28 cellular contexts compared by ENCODE assay signal in genomic region chr10:86336341-86336740, GRCh38. TPM values are rescaled to one million over a fixed set of nuclear protein-coding genes. Genes with fewer than 3 reads are reported as not detected.
"Had no signal": no experiment of that assay in that cellular context is flagged by ENCODE, and none has a peak within 500 bp of the region (broad histone marks: within the 10 kb centered on the region; RNA-seq: fewer than 3 reads in every experiment).

No MANE protein-coding gene starts in this region.

- DNase-seq: activated CD4-positive, alpha-beta memory T cell treated with anti-CD3 and anti-CD28 coated beads, Interleukin-2, amount 10 ng/mL, durations not matched to agents 7 days and 5 days; activated CD4-positive, alpha-beta T cell treated with anti-CD3 and anti-CD28 coated beads for 1 hour; activated CD4-positive, alpha-beta T cell treated with anti-CD3 and anti-CD28 coated beads, Interleukin-2, amount 10 ng/mL, durations not matched to agents 7 days and 5 days; activated naive CD4-positive, alpha-beta T cell treated with anti-CD3 and anti-CD28 coated beads, Interleukin-2, amount 10 ng/mL, durations not matched to agents 7 days and 5 days; activated naive CD8-positive, alpha-beta T cell treated with anti-CD3 and anti-CD28 coated beads, Interleukin-2, amount 10 ng/mL, durations not matched to agents 7 days and 5 days; activated T-cell treated with anti-CD3 and anti-CD28 coated beads for 4 hours; activated T-cell treated with anti-CD3 and anti-CD28 coated beads, Interleukin-2, amount 50 U/mL, for 72 hours; cortex of kidney; kidney glomerular epithelial cell; left lung; stimulated activated CD4-positive, alpha-beta T cell treated with anti-CD3 and anti-CD28 coated beads, Interleukin-15, amount 100 ng/mL, for 24 hours; stimulated activated CD4-positive, alpha-beta T cell treated with anti-CD3 and anti-CD28 coated beads, Interleukin-2, amount 100 ng/mL, for 24 hours; stimulated activated naive B cell treated with anti-CD40 and anti-IgM and Interleukin-4, amounts not matched to agents 10 μg/mL and 1 μg/mL and 100 μg/mL, for 72 hours; stomach; T-helper 2 cell; thyroid gland; upper lobe of left lung had no signal

- H3K9me3 Mint-ChIP-seq: activated CD4-positive, alpha-beta memory T cell treated with anti-CD3 and anti-CD28 coated beads, Interleukin-2, amount 10 ng/mL, durations not matched to agents 7 days and 5 days; activated CD4-positive, alpha-beta T cell treated with anti-CD3 and anti-CD28 coated beads, Interleukin-2, amount 10 ng/mL, durations not matched to agents 7 days and 5 days; activated naive CD4-positive, alpha-beta T cell treated with anti-CD3 and anti-CD28 coated beads, Interleukin-2, amount 10 ng/mL, durations not matched to agents 7 days and 5 days; activated naive CD8-positive, alpha-beta T cell treated with anti-CD3 and anti-CD28 coated beads, Interleukin-2, amount 10 ng/mL, durations not matched to agents 7 days and 5 days; activated T-cell treated with anti-CD3 and anti-CD28 coated beads, Interleukin-2, amount 50 U/mL, for 72 hours; natural killer cell treated with Interleukin-12 subunit alpha and Interleukin-12 subunit beta and Interleukin-15 and Interleukin-18, amount 100 ng/mL, for 72 hours had no signal

- ATAC-seq: activated T-cell treated with anti-CD3 and anti-CD28 coated beads, Interleukin-2, amount 50 U/mL, for 72 hours; heart left ventricle; left lung; mucosa of descending colon; natural killer cell treated with Interleukin-12 subunit alpha and Interleukin-12 subunit beta and Interleukin-15 and Interleukin-18, amount 100 ng/mL, for 72 hours; stimulated activated naive B cell treated with anti-CD40 and anti-IgM and Interleukin-4, amounts not matched to agents 10 μg/mL and 1 μg/mL and 100 μg/mL, for 72 hours had no signal

- H3K4me1 ChIP-seq: ascending aorta, heart left ventricle, left lung, stomach, upper lobe of left lung had no signal

- H3K4me3 Mint-ChIP-seq: activated CD4-positive, alpha-beta memory T cell treated with anti-CD3 and anti-CD28 coated beads, Interleukin-2, amount 10 ng/mL, durations not matched to agents 7 days and 5 days; activated CD4-positive, alpha-beta T cell treated with anti-CD3 and anti-CD28 coated beads, Interleukin-2, amount 10 ng/mL, durations not matched to agents 7 days and 5 days; activated naive CD4-positive, alpha-beta T cell treated with anti-CD3 and anti-CD28 coated beads, Interleukin-2, amount 10 ng/mL, durations not matched to agents 7 days and 5 days; activated naive CD8-positive, alpha-beta T cell treated with anti-CD3 and anti-CD28 coated beads, Interleukin-2, amount 10 ng/mL, durations not matched to agents 7 days and 5 days; activated T-cell treated with anti-CD3 and anti-CD28 coated beads, Interleukin-2, amount 50 U/mL, for 72 hours; brain; natural killer cell treated with Interleukin-12 subunit alpha and Interleukin-12 subunit beta and Interleukin-15 and Interleukin-18, amount 100 ng/mL, for 72 hours; stimulated activated naive B cell treated with anti-CD40 and anti-IgM and Interleukin-4, amounts not matched to agents 10 μg/mL and 1 μg/mL and 100 μg/mL, for 72 hours had no signal

- H3K4me1 Mint-ChIP-seq: activated CD4-positive, alpha-beta memory T cell treated with anti-CD3 and anti-CD28 coated beads, Interleukin-2, amount 10 ng/mL, durations not matched to agents 7 days and 5 days; activated CD4-positive, alpha-beta T cell treated with anti-CD3 and anti-CD28 coated beads, Interleukin-2, amount 10 ng/mL, durations not matched to agents 7 days and 5 days; activated naive CD4-positive, alpha-beta T cell treated with anti-CD3 and anti-CD28 coated beads, Interleukin-2, amount 10 ng/mL, durations not matched to agents 7 days and 5 days; activated naive CD8-positive, alpha-beta T cell treated with anti-CD3 and anti-CD28 coated beads, Interleukin-2, amount 10 ng/mL, durations not matched to agents 7 days and 5 days had no signal

- H3K27ac Mint-ChIP-seq: activated CD4-positive, alpha-beta memory T cell treated with anti-CD3 and anti-CD28 coated beads, Interleukin-2, amount 10 ng/mL, durations not matched to agents 7 days and 5 days; activated CD4-positive, alpha-beta T cell treated with anti-CD3 and anti-CD28 coated beads, Interleukin-2, amount 10 ng/mL, durations not matched to agents 7 days and 5 days; activated naive CD4-positive, alpha-beta T cell treated with anti-CD3 and anti-CD28 coated beads, Interleukin-2, amount 10 ng/mL, durations not matched to agents 7 days and 5 days; activated naive CD8-positive, alpha-beta T cell treated with anti-CD3 and anti-CD28 coated beads, Interleukin-2, amount 10 ng/mL, durations not matched to agents 7 days and 5 days; activated T-cell treated with anti-CD3 and anti-CD28 coated beads, Interleukin-2, amount 50 U/mL, for 72 hours; brain; natural killer cell treated with Interleukin-12 subunit alpha and Interleukin-12 subunit beta and Interleukin-15 and Interleukin-18, amount 100 ng/mL, for 72 hours; progenitor cell of endocrine pancreas; stimulated activated naive B cell treated with anti-CD40 and anti-IgM and Interleukin-4, amounts not matched to agents 10 μg/mL and 1 μg/mL and 100 μg/mL, for 72 hours had no signal

- H3K27ac ChIP-seq: ascending aorta, heart left ventricle, left lung, stomach, thyroid gland, upper lobe of left lung had no signal

- H3K27me3 Mint-ChIP-seq: activated naive CD8-positive, alpha-beta T cell treated with anti-CD3 and anti-CD28 coated beads, Interleukin-2, amount 10 ng/mL, durations not matched to agents 7 days and 5 days had no signal

- H3K27me3 ChIP-seq: ascending aorta, thyroid gland, upper lobe of left lung had no signal

- H3K9me3 ChIP-seq: ascending aorta, heart left ventricle, left lung, mucosa of descending colon, stomach, thyroid gland, upper lobe of left lung had no signal

- H3K4me3 ChIP-seq: ascending aorta, heart left ventricle, left lung, mucosa of descending colon, smooth muscle cell, stomach, thyroid gland, upper lobe of left lung had no signal

- H3K36me3 Mint-ChIP-seq: activated naive CD4-positive, alpha-beta T cell treated with anti-CD3 and anti-CD28 coated beads, Interleukin-2, amount 10 ng/mL, durations not matched to agents 7 days and 5 days; activated naive CD8-positive, alpha-beta T cell treated with anti-CD3 and anti-CD28 coated beads, Interleukin-2, amount 10 ng/mL, durations not matched to agents 7 days and 5 days; brain; natural killer cell treated with Interleukin-12 subunit alpha and Interleukin-12 subunit beta and Interleukin-15 and Interleukin-18, amount 100 ng/mL, for 72 hours; stimulated activated naive B cell treated with anti-CD40 and anti-IgM and Interleukin-4, amounts not matched to agents 10 μg/mL and 1 μg/mL and 100 μg/mL, for 72 hours had no signal

- H3K36me3 ChIP-seq: ascending aorta, heart left ventricle, left lung, stomach, thyroid gland, upper lobe of left lung had no signal

RNA-seq across cellular contexts. Expression of gene GRID1, which starts 30.3 kb away (rescaled TPM):
- total RNA-seq: activated CD4-positive, alpha-beta memory T cell treated with anti-CD3 and anti-CD28 coated beads, Interleukin-2, amount 10 ng/mL, durations not matched to agents 7 days and 5 days; activated CD4-positive, alpha-beta T cell treated with anti-CD3 and anti-CD28 coated beads, Interleukin-2, amount 10 ng/mL, durations not matched to agents 7 days and 5 days; activated naive CD8-positive, alpha-beta T cell treated with anti-CD3 and anti-CD28 coated beads, Interleukin-2, amount 10 ng/mL, durations not matched to agents 7 days and 5 days; activated T-cell treated with anti-CD3 and anti-CD28 coated beads, Interleukin-2, amount 50 U/mL, for 72 hours; endothelial cell of umbilical vein; fibroblast of villous mesenchyme; lung microvascular endothelial cell; myocyte; natural killer cell treated with Interleukin-12 subunit alpha and Interleukin-12 subunit beta and Interleukin-15 and Interleukin-18, amount 100 ng/mL, for 72 hours had no signal
